Comparison of ENCODE assay signal across 1 cellular context in the genomic region with DNA sequence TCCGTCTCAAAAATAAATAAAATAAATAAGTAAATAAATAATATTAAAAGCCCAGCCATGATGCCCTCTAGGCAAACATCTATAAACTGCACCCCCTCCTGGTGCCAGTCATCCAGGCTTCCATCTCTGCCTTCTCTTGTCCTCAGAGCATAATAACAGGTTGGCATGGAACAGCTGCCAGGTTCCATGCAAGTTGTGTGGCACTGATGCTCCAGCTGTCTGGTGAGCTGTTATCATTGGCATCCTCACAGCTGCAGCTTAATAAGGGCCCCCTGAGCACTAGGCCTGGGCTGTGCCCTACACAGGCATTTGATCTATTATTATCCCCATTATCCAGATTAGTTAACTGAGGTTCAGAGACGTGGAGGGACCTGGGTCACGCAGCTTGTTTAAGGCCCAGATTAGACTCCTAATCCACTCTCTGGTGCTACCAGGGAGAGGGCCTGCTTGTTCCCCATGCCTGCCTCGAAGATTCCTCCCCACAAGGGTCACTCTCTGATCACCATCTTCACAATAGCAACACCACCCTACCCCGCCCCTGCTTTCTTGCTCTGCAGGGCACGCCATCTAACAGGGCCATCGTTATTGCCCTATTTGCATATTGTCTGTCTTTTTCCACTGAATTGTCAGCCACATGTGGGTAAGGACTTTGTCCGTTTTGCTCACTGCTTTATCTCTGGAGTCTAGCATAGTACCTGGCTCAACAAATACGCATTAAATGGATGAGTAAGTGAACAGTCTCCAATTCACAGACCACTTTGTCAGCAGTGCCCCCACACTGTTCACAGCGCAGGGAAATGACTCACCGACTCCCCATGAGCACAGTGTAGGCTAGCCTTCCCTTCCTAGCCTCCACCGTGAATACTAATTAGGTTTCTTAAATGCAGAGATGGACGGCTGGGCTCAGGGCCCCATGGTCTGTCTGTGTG.
TF ChIP-seq lines count a peak whose summit lies in the region.

No MANE protein-coding gene starts in this region.

TF ChIP-seq in K562, 482 proteins besides CTCF, POLR2A, EP300 and RAD21:
- TF ChIP-seq ETV1 (tag; conservative IDR thresholded peaks at IDR 0.05; ENCODE audit: low read depth) (no peak), CBX3 (IDR thresholded peaks at IDR 0.05; ENCODE audit: borderline replicate concordance in 1 of 2, low read length in 2 of 2) (peak in 1 of 2 experiments; percentile 79; a peak in 1 of 3 replicates), MEF2A (IDR thresholded peaks at IDR 0.05; ENCODE audit: control insufficient read depth, low read depth, low read length) (no peak), JUN (IDR thresholded peaks at IDR 0.05; ENCODE audit: borderline replicate concordance, low read depth, low read length) (peak; percentile 40; the same call in 1 of the 2 replicates), JUN (CRISPR knock-in tag; IDR thresholded peaks at IDR 0.05; ENCODE audit: borderline replicate concordance) (no peak), CHD2 (IDR thresholded peaks at IDR 0.05; ENCODE audit: low read depth, low read length) (no peak), JUND (IDR thresholded peaks at IDR 0.05; ENCODE audit: borderline replicate concordance, low read depth, low read length) (peak; percentile 47; the same call in 1 of the 2 replicates), JUND (tag; IDR thresholded peaks at IDR 0.05; ENCODE audit: borderline replicate concordance, low read depth, low read length) (no peak), ZNF316 (IDR thresholded peaks at IDR 0.05) (peak; percentile 62), TRIM24 (IDR thresholded peaks at IDR 0.05) (peak; percentile 29 to 33; a peak in 1 of 4 replicates), BCOR (IDR thresholded peaks at IDR 0.05) (peak; percentile 83), NCOA6 (IDR thresholded peaks at IDR 0.05) (no peak)
- TF ChIP-seq, protein P1, sequence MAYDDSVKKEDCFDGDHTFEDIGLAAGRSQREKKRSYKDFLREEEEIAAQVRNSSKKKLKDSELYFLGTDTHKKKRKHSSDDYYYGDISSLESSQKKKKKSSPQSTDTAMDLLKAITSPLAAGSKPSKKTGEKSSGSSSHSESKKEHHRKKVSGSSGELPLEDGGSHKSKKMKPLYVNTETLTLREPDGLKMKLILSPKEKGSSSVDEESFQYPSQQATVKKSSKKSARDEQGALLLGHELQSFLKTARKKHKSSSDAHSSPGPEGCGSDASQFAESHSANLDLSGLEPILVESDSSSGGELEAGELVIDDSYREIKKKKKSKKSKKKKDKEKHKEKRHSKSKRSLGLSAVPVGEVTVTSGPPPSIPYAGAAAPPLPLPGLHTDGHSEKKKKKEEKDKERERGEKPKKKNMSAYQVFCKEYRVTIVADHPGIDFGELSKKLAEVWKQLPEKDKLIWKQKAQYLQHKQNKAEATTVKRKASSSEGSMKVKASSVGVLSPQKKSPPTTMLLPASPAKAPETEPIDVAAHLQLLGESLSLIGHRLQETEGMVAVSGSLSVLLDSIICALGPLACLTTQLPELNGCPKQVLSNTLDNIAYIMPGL (CRISPR knock-in tag; IDR thresholded peaks at IDR 0.05): peak; percentile 48; the same call in 1 of the 2 replicates
- TF ChIP-seq, protein P2, sequence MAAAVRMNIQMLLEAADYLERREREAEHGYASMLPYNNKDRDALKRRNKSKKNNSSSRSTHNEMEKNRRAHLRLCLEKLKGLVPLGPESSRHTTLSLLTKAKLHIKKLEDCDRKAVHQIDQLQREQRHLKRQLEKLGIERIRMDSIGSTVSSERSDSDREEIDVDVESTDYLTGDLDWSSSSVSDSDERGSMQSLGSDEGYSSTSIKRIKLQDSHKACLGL (CRISPR knock-in tag; IDR thresholded peaks at IDR 0.05; ENCODE audit: borderline replicate concordance, poor library complexity, severe bottlenecking): peak; percentile 6
